Comparison of ENCODE assay signal across 10 cellular contexts in the genomic region with DNA sequence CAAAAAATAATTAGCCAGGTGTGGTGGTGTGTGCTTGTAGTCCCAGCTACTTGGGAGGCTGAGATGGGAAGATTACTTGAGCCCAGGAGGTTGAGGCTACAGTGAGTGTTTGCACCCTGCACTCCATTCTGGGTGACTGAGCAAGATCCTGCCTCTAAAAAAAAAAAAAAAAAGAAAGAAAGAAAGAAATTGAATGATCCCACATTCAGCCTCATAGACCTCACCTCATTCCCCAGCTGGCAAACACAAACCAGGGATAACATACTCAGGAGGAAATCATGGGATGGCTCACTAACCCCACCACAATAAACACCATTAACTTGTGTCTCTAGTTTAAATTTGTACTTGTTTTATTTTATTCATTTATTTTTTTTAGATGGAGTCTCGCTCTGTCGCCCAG. TPM values are rescaled to one million over a fixed set of nuclear protein-coding genes. Genes with fewer than 3 reads are reported as not detected.
DNase-seq lines count a peak whose midpoint lies in the region; ATAC-seq and TF ChIP-seq lines count a peak whose summit lies in the region.
"Had no signal": no experiment of that assay in that cellular context is flagged by ENCODE, and none has a peak within 500 bp of the region (broad histone marks: within the 10 kb centered on the region; RNA-seq: fewer than 3 reads in every experiment).

No MANE protein-coding gene starts in this region.

- H3K9me3 ChIP-seq in left ventricle myocardium inferior (replicated peaks) (no peaks in the 10 kb centered on the region), body of pancreas (no peaks in the 10 kb centered on the region), muscle layer of duodenum (ENCODE audit: control insufficient read depth in 1 of 2, low read length in 2 of 2) (no peaks in the 10 kb centered on the region), upper lobe of right lung (no peaks in the 10 kb centered on the region)
- H3K9me3 ChIP-seq: BE2C had no signal

- H3K36me3 ChIP-seq in left ventricle myocardium inferior (peaks cover 62% of the 10 kb centered on the region), body of pancreas (replicated peaks in 1 of 2; ENCODE audit: insufficient read depth in 1 of 2, low read depth in 2 of 2) (peaks cover 0 to 16% of the 10 kb centered on the region in 2 donors), muscle layer of duodenum (ENCODE audit: control insufficient read depth in 1 of 2, insufficient read depth in 2 of 2, low read length in 2 of 2) (peaks cover 24 to 27% of the 10 kb centered on the region in 2 donors), upper lobe of right lung (peaks cover 71% of the 10 kb centered on the region)

- TF ChIP-seq POLR2A in body of pancreas (IDR thresholded peaks at IDR 0.05), result no peak

- no peak for DNase-seq in left ventricle myocardium inferior
- no peak for DNase-seq in Right ventricle myocardium inferior (ENCODE audit: missing footprints)
- no peak for DNase-seq in body of pancreas
- DNase-seq in upper lobe of right lung, result no peak
- no peak for DNase-seq in NCI-H774 (lab: John Stamatoyannopoulos, UW)
- no peak for DNase-seq in posterior cingulate gyrus
- DNase-seq: SIG-M5 had no signal

- TF ChIP-seq CTCF in left ventricle myocardium inferior (IDR thresholded peaks at IDR 0.05; ENCODE audit: borderline replicate concordance) (no peak), body of pancreas (IDR thresholded peaks at IDR 0.05) (no peak), upper lobe of right lung (IDR thresholded peaks at IDR 0.05) (no peak)

- peak overlapping the region; percentile 80 for H3K27ac ChIP-seq in left ventricle myocardium inferior (replicated peaks)
- peak overlapping the region; percentile 7 to 80 (median 67) for H3K27ac ChIP-seq in body of pancreas
- H3K27ac ChIP-seq in muscle layer of duodenum (ENCODE audit: low read length), result peak overlapping the region; percentile 11
- peak overlapping the region; percentile 39 for H3K27ac ChIP-seq in upper lobe of right lung

- H3K27me3 ChIP-seq in left ventricle myocardium inferior (ENCODE audit: low read depth), result no peaks in the 10 kb centered on the region
- H3K27me3 ChIP-seq in body of pancreas, result no peaks in the 10 kb centered on the region
- no peaks in the 10 kb centered on the region for H3K27me3 ChIP-seq in muscle layer of duodenum (ENCODE audit: low read depth, low read length)
- H3K27me3 ChIP-seq in upper lobe of right lung, result no peaks in the 10 kb centered on the region
- H3K27me3 ChIP-seq: BE2C had no signal

- ATAC-seq in Right ventricle myocardium inferior, result no peak
- ATAC-seq in body of pancreas, result no peak
- ATAC-seq in upper lobe of right lung, result no peak
- no peak for ATAC-seq in HG02840 (IDR thresholded peaks at IDR 0.05; ENCODE audit: low FRiP score, unreplicated experiment)

- H3K4me3 ChIP-seq in left ventricle myocardium inferior (no peak overlapping the region), body of pancreas (no peak overlapping the region), muscle layer of duodenum (ENCODE audit: low read depth in 1 of 2, low read length in 2 of 2) (no peak overlapping the region), upper lobe of right lung (no peak overlapping the region)

- WGBS in body of pancreas, 2 donors, result 94 to 95% methylated on average over 2 of the region's 2 CpGs

- peaks cover 66% of the 10 kb centered on the region for H3K4me1 ChIP-seq in left ventricle myocardium inferior
- peaks cover 41% of the 10 kb centered on the region for H3K4me1 ChIP-seq in body of pancreas
- peaks cover 17 to 25% of the 10 kb centered on the region in 2 donors for H3K4me1 ChIP-seq in muscle layer of duodenum (ENCODE audit: control insufficient read depth in 1 of 2, insufficient read depth in 2 of 2, low read length in 2 of 2)
- H3K4me1 ChIP-seq in upper lobe of right lung, result peaks cover 41% of the 10 kb centered on the region

- intact Hi-C loops in left ventricle myocardium inferior (cut with micrococcal nuclease), result loop anchor here (2.0 to 5.0 kb wide), 2 partner anchors 44 to 60 kb away; a partner anchor contains a TSS
- intact Hi-C loops in Right ventricle myocardium inferior (cut with DNase I), result loop anchor here (1.0 to 10.0 kb wide), 3 partner anchors 42 to 156 kb away; a partner anchor contains a TSS
- intact Hi-C loops in body of pancreas (cut with DNase I), result no loop called here
- intact Hi-C loops in upper lobe of right lung (cut with DNase I), result loop anchor here (10.0 kb wide), 1 partner anchor 46 kb away; a partner anchor contains a TSS
- intact Hi-C loops in posterior cingulate gyrus (cut with DNase I), result loop anchor here (2.0 kb wide), 1 partner anchor 60 kb away; no protein-coding TSS in a partner anchor

RNA-seq across cellular contexts. Expression of a gene that starts 8.5 kb away (rescaled TPM):
- 129 TPM for total RNA-seq in left ventricle myocardium inferior
- 131 TPM for total RNA-seq in Right ventricle myocardium inferior
- total RNA-seq in body of pancreas, result 100 to 1,000 TPM in 1 of 2 donors, 10 to 100 TPM in 1; 64.6 to 203 TPM
- total RNA-seq in upper lobe of right lung, result 188 TPM

RNA-seq across cellular contexts. Expression of a gene that starts 41.5 kb away (rescaled TPM):
- total RNA-seq in left ventricle myocardium inferior, result 97.0 TPM
- 99.7 TPM for total RNA-seq in Right ventricle myocardium inferior
- 100 to 1,000 TPM; 211 to 223 TPM for total RNA-seq in body of pancreas
- 325 TPM for total RNA-seq in upper lobe of right lung

Comparison
In these comparisons a context has a peak if more than half of its experiments do, and no peak if none do; other contexts are left out.
1. H3K27ac ChIP-seq: peak in every context shown above with its lines; median percentile 80 in left ventricle myocardium inferior; 67 in body of pancreas; 39 in upper lobe of right lung; 11 in muscle layer of duodenum.